ENCODE assay signal across 15 cellular contexts in the genomic region with DNA sequence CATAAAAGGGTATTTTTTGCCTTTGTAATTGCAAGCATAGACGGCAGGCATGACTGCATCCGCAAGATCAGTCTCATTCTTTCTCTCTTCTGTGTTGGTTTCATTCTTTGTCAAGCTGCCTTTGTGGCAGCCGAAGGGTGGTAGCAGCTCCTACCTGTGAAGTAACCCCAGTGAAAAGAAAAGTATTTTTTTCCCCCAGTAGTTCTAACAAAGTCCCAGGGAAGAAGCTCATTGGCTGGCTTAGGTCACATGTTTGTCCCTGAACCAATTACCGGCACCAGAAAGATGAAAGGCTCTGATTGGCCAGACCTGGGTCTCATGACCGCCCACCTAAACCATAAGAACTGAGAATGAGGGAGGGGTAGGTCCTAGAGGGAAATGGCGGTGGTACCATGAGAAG.
A peak's percentile ranks its signal among the peaks of the same experiment; 100 is the strongest.
DNase-seq lines count a peak whose midpoint lies in the region; ATAC-seq and TF ChIP-seq lines count a peak whose summit lies in the region.
"Had no signal": no experiment of that assay in that cellular context is flagged by ENCODE, and none has a peak within 500 bp of the region (broad histone marks: within the 10 kb centered on the region; RNA-seq: fewer than 3 reads in every experiment).

No MANE protein-coding gene starts in this region.

- ATAC-seq in activated T-cell treated with anti-CD3 and anti-CD28 coated beads, Interleukin-2, amount 50 U/mL, for 72 hours (replicated peaks in 1 of 2): peak; percentile 95 to 96
- peak; percentile 62 for ATAC-seq in stimulated activated memory B cell treated with anti-CD40 and anti-IgM and Interleukin-4, amounts not matched to agents 10 μg/mL and 1 μg/mL and 100 μg/mL, for 72 hours
- ATAC-seq: gastrocnemius medialis; naive thymus-derived CD4-positive, alpha-beta T cell; Panc1 had no signal

- H3K9me3 Mint-ChIP-seq in activated T-cell treated with anti-CD3 and anti-CD28 coated beads, Interleukin-2, amount 50 U/mL, for 72 hours: peaks cover 6 to 11% of the 10 kb centered on the region in 2 donors
- no peaks in the 10 kb centered on the region for H3K9me3 Mint-ChIP-seq in progenitor cell of endocrine pancreas (ENCODE audit: low read depth)
- no peaks in the 10 kb centered on the region for H3K9me3 Mint-ChIP-seq in stimulated activated memory B cell treated with anti-CD40 and anti-IgM and Interleukin-4, amounts not matched to agents 10 μg/mL and 1 μg/mL and 100 μg/mL, for 72 hours
- H3K9me3 Mint-ChIP-seq: CD8-positive, alpha-beta memory T cell had no signal

- DNase-seq in activated T-cell treated with anti-CD3 and anti-CD28 coated beads for 24 hours (ENCODE audit: low read depth) (peak; percentile 30), progenitor cell of endocrine pancreas (ENCODE audit: low spot score, unreplicated experiment) (no peak), NCI-H748 treated with DMSO at 0.1 percent for 48 hours (lab: John Stamatoyannopoulos, UW) (no peak), D341Med (ENCODE audit: low spot score) (no peak)
- no peak for DNase-seq in activated T-cell treated with anti-CD3 and anti-CD28 coated beads, Interleukin-2, amount 50 U/mL, for 1 hour
- DNase-seq in activated T-cell treated with anti-CD3 and anti-CD28 coated beads, Interleukin-2, amount 50 U/mL, for 72 hours: peak; percentile 58 to 71
- no peak for DNase-seq in effector CD8-positive, alpha-beta T cell (lab: John Stamatoyannopoulos, UW)
- DNase-seq: CD8-positive, alpha-beta memory T cell; gastrocnemius medialis; naive thymus-derived CD4-positive, alpha-beta T cell; NCI-H2107; stomach; uterus had no signal

- H3K27me3 Mint-ChIP-seq in activated T-cell treated with anti-CD3 and anti-CD28 coated beads, Interleukin-2, amount 50 U/mL, for 72 hours (ENCODE audit: low read depth): no peaks in the 10 kb centered on the region
- H3K27me3 Mint-ChIP-seq in progenitor cell of endocrine pancreas: no peaks in the 10 kb centered on the region
- peaks cover 9% of the 10 kb centered on the region for H3K27me3 Mint-ChIP-seq in stimulated activated memory B cell treated with anti-CD40 and anti-IgM and Interleukin-4, amounts not matched to agents 10 μg/mL and 1 μg/mL and 100 μg/mL, for 72 hours
- H3K27me3 Mint-ChIP-seq: CD8-positive, alpha-beta memory T cell; naive thymus-derived CD4-positive, alpha-beta T cell had no signal

- peaks cover 27% of the 10 kb centered on the region for H3K4me1 Mint-ChIP-seq in activated T-cell treated with anti-CD3 and anti-CD28 coated beads, Interleukin-2, amount 50 U/mL, for 72 hours (ENCODE audit: low read depth)
- peaks cover 42% of the 10 kb centered on the region for H3K4me1 Mint-ChIP-seq in progenitor cell of endocrine pancreas (ENCODE audit: low read depth)
- H3K4me1 Mint-ChIP-seq in stimulated activated memory B cell treated with anti-CD40 and anti-IgM and Interleukin-4, amounts not matched to agents 10 μg/mL and 1 μg/mL and 100 μg/mL, for 72 hours: peaks cover 33% of the 10 kb centered on the region

- H3K36me3 Mint-ChIP-seq in activated T-cell treated with anti-CD3 and anti-CD28 coated beads, Interleukin-2, amount 50 U/mL, for 72 hours (ENCODE audit: insufficient read depth in 2 of 2): peaks cover 16 to 17% of the 10 kb centered on the region in 2 donors
- peaks cover 24% of the 10 kb centered on the region for H3K36me3 Mint-ChIP-seq in progenitor cell of endocrine pancreas (ENCODE audit: insufficient read depth)
- H3K36me3 Mint-ChIP-seq in stimulated activated memory B cell treated with anti-CD40 and anti-IgM and Interleukin-4, amounts not matched to agents 10 μg/mL and 1 μg/mL and 100 μg/mL, for 72 hours: peaks cover 34% of the 10 kb centered on the region

- TF ChIP-seq CTCF in progenitor cell of endocrine pancreas (IDR thresholded peaks at IDR 0.05; ENCODE audit: unreplicated experiment): no peak

- H3K27ac Mint-ChIP-seq in activated T-cell treated with anti-CD3 and anti-CD28 coated beads, Interleukin-2, amount 50 U/mL, for 72 hours: peak overlapping the region; percentile 68
- H3K27ac Mint-ChIP-seq in progenitor cell of endocrine pancreas: peak overlapping the region; percentile 71
- H3K27ac Mint-ChIP-seq in stimulated activated memory B cell treated with anti-CD40 and anti-IgM and Interleukin-4, amounts not matched to agents 10 μg/mL and 1 μg/mL and 100 μg/mL, for 72 hours: no peak overlapping the region
- H3K27ac Mint-ChIP-seq: naive thymus-derived CD4-positive, alpha-beta T cell had no signal

- H3K4me3 Mint-ChIP-seq in activated T-cell treated with anti-CD3 and anti-CD28 coated beads, Interleukin-2, amount 50 U/mL, for 72 hours: no peak overlapping the region
- H3K4me3 Mint-ChIP-seq in progenitor cell of endocrine pancreas (ENCODE audit: low read depth): no peak overlapping the region
- no peak overlapping the region for H3K4me3 Mint-ChIP-seq in stimulated activated memory B cell treated with anti-CD40 and anti-IgM and Interleukin-4, amounts not matched to agents 10 μg/mL and 1 μg/mL and 100 μg/mL, for 72 hours
- H3K4me3 Mint-ChIP-seq: naive thymus-derived CD4-positive, alpha-beta T cell had no signal

Comparison
In these comparisons a context has a peak if more than half of its experiments do, and no peak if none do; other contexts are left out.
1. DNase-seq: peak in activated T-cell treated with anti-CD3 and anti-CD28 coated beads for 24 hours (single experiment) and activated T-cell treated with anti-CD3 and anti-CD28 coated beads, Interleukin-2, amount 50 U/mL, for 72 hours (2 of 2); none in activated T-cell treated with anti-CD3 and anti-CD28 coated beads, Interleukin-2, amount 50 U/mL, for 1 hour (single experiment), progenitor cell of endocrine pancreas (single experiment), NCI-H748 treated with DMSO at 0.1 percent for 48 hours (single experiment), D341Med (single experiment) and effector CD8-positive, alpha-beta T cell (single experiment).